In genomic region chr10:19706904-19707303, GRCh38 we compare ENCODE assay signal across 2 cellular contexts.
TF ChIP-seq lines count a peak whose summit lies in the region.

No MANE protein-coding gene starts in this region.

TF ChIP-seq in HepG2, 621 proteins besides CTCF, POLR2A, EP300 and RAD21 (continued from another document):
- TF ChIP-seq FOXK2 (IDR thresholded peaks at IDR 0.05) (0 out of 2 replicates have a peak, but pooled peaks have one; percentile 18), LCORL (IDR thresholded peaks at IDR 0.05) (0 out of 2 replicates have a peak, but pooled peaks have one; percentile 5), LCORL (CRISPR knock-in tag; IDR thresholded peaks at IDR 0.05) (no peak), ZBTB34 (CRISPR knock-in tag; IDR thresholded peaks at IDR 0.05) (no peak), KLF16 (CRISPR knock-in tag; IDR thresholded peaks at IDR 0.05) (no peak), TRIM22 (IDR thresholded peaks at IDR 0.05) (0 out of 2 replicates have a peak, but pooled peaks have one; percentile 21), TSC22D2 (CRISPR knock-in tag; IDR thresholded peaks at IDR 0.05; ENCODE audit: borderline replicate concordance) (no peak), SOX6 (IDR thresholded peaks at IDR 0.05) (0 out of 2 replicates have a peak, but pooled peaks have one; percentile 77), SOX6 (CRISPR knock-in tag; IDR thresholded peaks at IDR 0.05) (no peak), PLRG1 (conservative IDR thresholded peaks at IDR 0.05) (0 out of 2 replicates have a peak, but pooled peaks have one; percentile 60), CENPBD1 (CRISPR knock-in tag; IDR thresholded peaks at IDR 0.05; ENCODE audit: borderline replicate concordance, low read depth) (no peak), NBN (conservative IDR thresholded peaks at IDR 0.05) (peak; percentile 71; the same call in 1 of the 2 replicates), FOXP1 (IDR thresholded peaks at IDR 0.05) (peak; percentile 36; the same call in 1 of the 2 replicates), FOXP1 (CRISPR knock-in tag; IDR thresholded peaks at IDR 0.05) (no peak), ZNF136 (CRISPR knock-in tag; IDR thresholded peaks at IDR 0.05; ENCODE audit: low read depth) (no peak), IKZF1 (IDR thresholded peaks at IDR 0.05) (peak; percentile 53; the same call in 1 of the 2 replicates)

TF ChIP-seq in IMR-90, 13 proteins besides CTCF, POLR2A, EP300 and RAD21 (continued from another document):
- TF ChIP-seq USF2 (IDR thresholded peaks at IDR 0.05; ENCODE audit: low read depth, low read length) (no peak), ELK1 (IDR thresholded peaks at IDR 0.05; ENCODE audit: borderline replicate concordance, low read depth, low read length) (no peak), MXI1 (IDR thresholded peaks at IDR 0.05; ENCODE audit: borderline replicate concordance, low read depth, low read length) (no peak)
